In the genomic region with DNA sequence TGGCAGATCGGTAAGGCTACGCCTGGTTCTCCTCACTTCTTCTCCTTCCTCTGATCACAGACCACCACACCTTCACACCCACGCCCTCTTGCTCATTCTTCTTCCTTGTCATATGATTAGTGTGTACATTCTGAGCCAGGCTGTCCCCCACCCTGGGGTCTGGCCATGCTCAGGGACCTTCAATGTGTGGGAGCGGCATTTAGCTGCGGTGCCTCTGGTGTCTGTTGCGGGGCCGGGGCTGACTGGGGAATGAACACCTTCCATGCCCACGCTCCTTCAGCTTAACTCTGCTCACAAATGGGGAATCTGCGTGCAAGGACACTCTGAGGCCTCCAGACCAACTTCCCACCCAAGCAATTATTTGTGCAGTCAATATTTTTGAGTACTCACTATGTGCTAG, we compare ENCODE assay signal across 1 cellular context.
TF ChIP-seq lines count a peak whose summit lies in the region.

No MANE protein-coding gene starts in this region.

TF ChIP-seq in WTC11, 78 proteins besides CTCF, POLR2A, EP300 and RAD21 (continued from another document):
- TF ChIP-seq, protein P1, sequence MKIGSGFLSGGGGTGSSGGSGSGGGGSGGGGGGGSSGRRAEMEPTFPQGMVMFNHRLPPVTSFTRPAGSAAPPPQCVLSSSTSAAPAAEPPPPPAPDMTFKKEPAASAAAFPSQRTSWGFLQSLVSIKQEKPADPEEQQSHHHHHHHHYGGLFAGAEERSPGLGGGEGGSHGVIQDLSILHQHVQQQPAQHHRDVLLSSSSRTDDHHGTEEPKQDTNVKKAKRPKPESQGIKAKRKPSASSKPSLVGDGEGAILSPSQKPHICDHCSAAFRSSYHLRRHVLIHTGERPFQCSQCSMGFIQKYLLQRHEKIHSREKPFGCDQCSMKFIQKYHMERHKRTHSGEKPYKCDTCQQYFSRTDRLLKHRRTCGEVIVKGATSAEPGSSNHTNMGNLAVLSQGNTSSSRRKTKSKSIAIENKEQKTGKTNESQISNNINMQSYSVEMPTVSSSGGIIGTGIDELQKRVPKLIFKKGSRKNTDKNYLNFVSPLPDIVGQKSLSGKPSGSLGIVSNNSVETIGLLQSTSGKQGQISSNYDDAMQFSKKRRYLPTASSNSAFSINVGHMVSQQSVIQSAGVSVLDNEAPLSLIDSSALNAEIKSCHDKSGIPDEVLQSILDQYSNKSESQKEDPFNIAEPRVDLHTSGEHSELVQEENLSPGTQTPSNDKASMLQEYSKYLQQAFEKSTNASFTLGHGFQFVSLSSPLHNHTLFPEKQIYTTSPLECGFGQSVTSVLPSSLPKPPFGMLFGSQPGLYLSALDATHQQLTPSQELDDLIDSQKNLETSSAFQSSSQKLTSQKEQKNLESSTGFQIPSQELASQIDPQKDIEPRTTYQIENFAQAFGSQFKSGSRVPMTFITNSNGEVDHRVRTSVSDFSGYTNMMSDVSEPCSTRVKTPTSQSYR (CRISPR knock-in tag; IDR thresholded peaks at IDR 0.05) = no peak
- no peak for TF ChIP-seq GABPB1 (CRISPR knock-in tag; IDR thresholded peaks at IDR 0.05)
- TF ChIP-seq NR1H2 (CRISPR knock-in tag; IDR thresholded peaks at IDR 0.05) = no peak
- TF ChIP-seq SMAD4 (CRISPR knock-in tag; IDR thresholded peaks at IDR 0.05) = no peak
- TF ChIP-seq GTF2I (CRISPR knock-in tag; conservative IDR thresholded peaks at IDR 0.05) = no peak
- TF ChIP-seq, protein P2, sequence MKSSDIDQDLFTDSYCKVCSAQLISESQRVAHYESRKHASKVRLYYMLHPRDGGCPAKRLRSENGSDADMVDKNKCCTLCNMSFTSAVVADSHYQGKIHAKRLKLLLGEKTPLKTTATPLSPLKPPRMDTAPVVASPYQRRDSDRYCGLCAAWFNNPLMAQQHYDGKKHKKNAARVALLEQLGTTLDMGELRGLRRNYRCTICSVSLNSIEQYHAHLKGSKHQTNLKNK (CRISPR knock-in tag; IDR thresholded peaks at IDR 0.05) = no peak
